Comparison of ENCODE assay signal across 18 cellular contexts in genomic region chr13:30191491-30192100, GRCh38.
DNase-seq lines count a peak whose midpoint lies in the region; TF ChIP-seq lines count a peak whose summit lies in the region.
"Had no signal": no experiment of that assay in that cellular context is flagged by ENCODE, and none has a peak within 500 bp of the region (broad histone marks: within the 10 kb centered on the region; RNA-seq: fewer than 3 reads in every experiment).

No MANE protein-coding gene starts in this region.

- H3K4me1 ChIP-seq in colonic mucosa = no peaks in the 10 kb centered on the region

- H3K9me3 ChIP-seq in colonic mucosa = no peaks in the 10 kb centered on the region
- H3K9me3 ChIP-seq: thoracic aorta had no signal

- H3K27ac ChIP-seq in colonic mucosa = no peak overlapping the region
- H3K27ac ChIP-seq: coronary artery, thoracic aorta had no signal

- no peak overlapping the region for H3K9ac ChIP-seq in colonic mucosa (ENCODE audit: low read depth in 2 of 2, low read length in 2 of 2)

- intact Hi-C loops in colonic mucosa (cut with DNase I) = no loop called here

- H3K36me3 ChIP-seq in colonic mucosa = no peaks in the 10 kb centered on the region
- H3K36me3 ChIP-seq: thoracic aorta had no signal

- H3K27me3 ChIP-seq in colonic mucosa = no peaks in the 10 kb centered on the region

- DNase-seq in AG08395 (ENCODE audit: low spot score) = peak; percentile 46
- DNase-seq in HK-2 (ENCODE audit: unreplicated experiment) = peak; percentile 9
- peak; percentile 23 for DNase-seq in SW480 (ENCODE audit: low spot score)
- DNase-seq in hepatic stellate cell (ENCODE audit: low spot score) = peak; percentile 21
- no peak for DNase-seq in iPS-NIHi11 (ENCODE audit: low spot score)
- no peak for DNase-seq in NCI-H510A treated with DMSO at 0.1 percent for 48 hours (lab: John Stamatoyannopoulos, UW)
- no peak for DNase-seq in CD1c-positive myeloid dendritic cell (ENCODE audit: extremely low spot score)
- no peak for DNase-seq in colonic mucosa
- DNase-seq: activated CD4-positive, alpha-beta memory T cell treated with anti-CD3 and anti-CD28 coated beads for 36 hours; amniotic stem cell; NCI-H1105; NCI-H345; nephron progenitor cell; right cardiac atrium; stimulated activated CD4-positive, alpha-beta T cell treated with anti-CD3 and anti-CD28 coated beads, Interleukin-2, amount 100 ng/mL, for 24 hours had no signal

- no peak for TF ChIP-seq CTCF in colonic mucosa (IDR thresholded peaks at IDR 0.05)

- H3K4me3 ChIP-seq in colonic mucosa = no peak overlapping the region
- H3K4me3 ChIP-seq: coronary artery, lung, thoracic aorta had no signal

Comparison
In these comparisons a context has a peak if more than half of its experiments do, and no peak if none do; other contexts are left out.
1. DNase-seq: peak in AG08395 (single experiment), HK-2 (single experiment), SW480 (single experiment) and hepatic stellate cell (single experiment); none in iPS-NIHi11 (single experiment), NCI-H510A treated with DMSO at 0.1 percent for 48 hours (single experiment), CD1c-positive myeloid dendritic cell (single experiment) and colonic mucosa (single experiment).